ENCODE assay signal across 16 cellular contexts in genomic region chr10:97074256-97075145, GRCh38.
"Had no signal": no experiment of that assay in that cellular context is flagged by ENCODE, and none has a peak within 500 bp of the region (broad histone marks: within the 10 kb centered on the region; RNA-seq: fewer than 3 reads in every experiment).

No MANE protein-coding gene starts in this region.

- DNase-seq: activated CD4-positive, alpha-beta T cell treated with anti-CD3 and anti-CD28 coated beads for 4 hours; activated CD8-positive, alpha-beta memory T cell treated with anti-CD3 and anti-CD28 coated beads, Interleukin-2, amount 50 U/mL, for 48 hours; activated CD8-positive, alpha-beta T cell treated with anti-CD3 and anti-CD28 coated beads, Interleukin-2, amount 10 ng/mL, durations not matched to agents 7 days and 5 days; activated naive CD8-positive, alpha-beta T cell treated with anti-CD3 and anti-CD28 coated beads, Interleukin-2, amount 50 U/mL, for 24 hours; colonic mucosa; effector CD4-positive, alpha-beta T cell; kidney glomerular epithelial cell; naive B cell; right cardiac atrium; stimulated activated CD4-positive, alpha-beta T cell treated with anti-CD3 and anti-CD28 coated beads, Interleukin-1b, Interleukin-23, amount 100 ng/mL, for 48 hours; T-helper 1 cell; transverse colon had no signal

- H3K36me3 Mint-ChIP-seq: mesothelial cell of epicardium; naive B cell; stimulated activated memory B cell treated with anti-CD40 and anti-IgM and Interleukin-4, amounts not matched to agents 10 μg/mL and 1 μg/mL and 100 μg/mL, for 72 hours had no signal

- H3K9me3 Mint-ChIP-seq: activated naive CD8-positive, alpha-beta T cell treated with anti-CD3 and anti-CD28 coated beads, Interleukin-2, amount 50 U/mL, for 24 hours; mesothelial cell of epicardium; stimulated activated memory B cell treated with anti-CD40 and anti-IgM and Interleukin-4, amounts not matched to agents 10 μg/mL and 1 μg/mL and 100 μg/mL, for 72 hours had no signal

- H3K9me3 ChIP-seq: colonic mucosa, transverse colon had no signal

- H3K4me1 ChIP-seq: colonic mucosa, transverse colon had no signal

- H3K4me1 Mint-ChIP-seq: mesothelial cell of epicardium; stimulated activated memory B cell treated with anti-CD40 and anti-IgM and Interleukin-4, amounts not matched to agents 10 μg/mL and 1 μg/mL and 100 μg/mL, for 72 hours had no signal

- H3K27ac ChIP-seq: colonic mucosa, epithelial cell of prostate, gastroesophageal sphincter, transverse colon had no signal

- H3K27me3 ChIP-seq: colonic mucosa had no signal

- H3K27ac Mint-ChIP-seq: activated CD8-positive, alpha-beta T cell treated with anti-CD3 and anti-CD28 coated beads, Interleukin-2, amount 10 ng/mL, durations not matched to agents 7 days and 5 days; activated naive CD8-positive, alpha-beta T cell treated with anti-CD3 and anti-CD28 coated beads, Interleukin-2, amount 50 U/mL, for 24 hours; mesothelial cell of epicardium; stimulated activated memory B cell treated with anti-CD40 and anti-IgM and Interleukin-4, amounts not matched to agents 10 μg/mL and 1 μg/mL and 100 μg/mL, for 72 hours had no signal

- H3K4me3 Mint-ChIP-seq: activated CD8-positive, alpha-beta T cell treated with anti-CD3 and anti-CD28 coated beads, Interleukin-2, amount 10 ng/mL, durations not matched to agents 7 days and 5 days; activated naive CD8-positive, alpha-beta T cell treated with anti-CD3 and anti-CD28 coated beads, Interleukin-2, amount 50 U/mL, for 24 hours; mesothelial cell of epicardium; naive B cell; stimulated activated memory B cell treated with anti-CD40 and anti-IgM and Interleukin-4, amounts not matched to agents 10 μg/mL and 1 μg/mL and 100 μg/mL, for 72 hours had no signal

- H3K4me3 ChIP-seq: colonic mucosa, gastroesophageal sphincter, transverse colon had no signal

- H3K36me3 ChIP-seq: colonic mucosa, gastroesophageal sphincter, transverse colon had no signal
